ENCODE assay signal across 18 cellular contexts in genomic region chr11:86812981-86813380, GRCh38. TPM values are rescaled to one million over a fixed set of nuclear protein-coding genes. Genes with fewer than 3 reads are reported as not detected.
A peak's percentile ranks its signal among the peaks of the same experiment; 100 is the strongest.
DNase-seq lines count a peak whose midpoint lies in the region; ATAC-seq and TF ChIP-seq lines count a peak whose summit lies in the region.
"Had no signal": no experiment of that assay in that cellular context is flagged by ENCODE, and none has a peak within 500 bp of the region (broad histone marks: within the 10 kb centered on the region; RNA-seq: fewer than 3 reads in every experiment).

No MANE protein-coding gene starts in this region.

- peak overlapping the region; percentile 9 for H3K18ac ChIP-seq in mesendoderm (ENCODE audit: low read length)

- DNase-seq in mesendoderm: no peak
- DNase-seq in DMS79 (lab: John Stamatoyannopoulos, UW): no peak
- DNase-seq in GM03348 (ENCODE audit: low spot score): no peak
- no peak for DNase-seq in CD14-positive monocyte (ENCODE audit: low spot score)
- no peak for DNase-seq in left lung
- DNase-seq: activated CD4-positive, alpha-beta T cell treated with anti-CD3 and anti-CD28 coated beads for 48 hours; activated T-cell treated with anti-CD3 and anti-CD28 coated beads, Interleukin-2, amount 50 U/mL, for 1 hour; brain microvascular endothelial cell; CD8-positive, alpha-beta memory T cell; NCI-H187 treated with DMSO at 0.1 percent for 48 hours; posterior cingulate gyrus; stimulated activated naive CD4-positive, alpha-beta T cell; T1000 had no signal

- H3K9ac ChIP-seq in mesendoderm (ENCODE audit: low read length): no peak overlapping the region

- TF ChIP-seq CTCF in CD14-positive monocyte (IDR thresholded peaks at IDR 0.05): no peak
- no peak for TF ChIP-seq CTCF in left lung (IDR thresholded peaks at IDR 0.05)

- no peaks in the 10 kb centered on the region for H3K27me3 ChIP-seq in ACC112 (ENCODE audit: insufficient read depth, low read length)
- no peaks in the 10 kb centered on the region for H3K27me3 ChIP-seq in mesendoderm (ENCODE audit: insufficient read depth, low read length, poor library complexity)
- H3K27me3 ChIP-seq in left lung: no peaks in the 10 kb centered on the region
- H3K27me3 ChIP-seq: brain microvascular endothelial cell had no signal

- no peak overlapping the region for H3K23ac ChIP-seq in mesendoderm (ENCODE audit: low read length)

- H3K9me3 ChIP-seq in left lung: no peaks in the 10 kb centered on the region

- peaks cover 82% of the 10 kb centered on the region for H3K79me2 ChIP-seq in ACC112 (ENCODE audit: control insufficient read depth, insufficient read depth, low read length, unreplicated experiment)
- no peaks in the 10 kb centered on the region for H3K79me2 ChIP-seq in mesendoderm (ENCODE audit: control insufficient read depth, insufficient read depth, low read length)

- H3K4me1 ChIP-seq in ACC112 (ENCODE audit: control insufficient read depth, insufficient read depth, low read length, unreplicated experiment): peaks cover 86% of the 10 kb centered on the region
- no peaks in the 10 kb centered on the region for H3K4me1 ChIP-seq in mesendoderm (ENCODE audit: control insufficient read depth, low read depth, low read length)
- peaks cover 0 to 2% of the 10 kb centered on the region in 2 donors for H3K4me1 ChIP-seq in left lung

- H3K4ac ChIP-seq in mesendoderm (ENCODE audit: low read depth, low read length): no peak overlapping the region

- no peak overlapping the region for H3K27ac Mint-ChIP-seq in CD14-positive monocyte
- H3K27ac Mint-ChIP-seq: activated naive CD8-positive, alpha-beta T cell; CD8-positive, alpha-beta memory T cell; dendritic cell treated with granulocyte-macrophage colony-stimulating factor and Interleukin-4, amounts not matched to agents 40 ng/mL and 50 ng/mL, for 4 days had no signal

- no peak overlapping the region for H3K4me3 Mint-ChIP-seq in CD14-positive monocyte
- H3K4me3 Mint-ChIP-seq: activated naive CD8-positive, alpha-beta T cell; CD8-positive, alpha-beta memory T cell; dendritic cell treated with granulocyte-macrophage colony-stimulating factor and Interleukin-4, amounts not matched to agents 40 ng/mL and 50 ng/mL, for 4 days had no signal

- H3K36me3 ChIP-seq in ACC112 (ENCODE audit: insufficient read depth, low read length) (peaks cover 28% of the 10 kb centered on the region), mesendoderm (ENCODE audit: control insufficient read depth, insufficient read depth, low read length) (no peaks in the 10 kb centered on the region), left lung (peaks cover 0 to 6% of the 10 kb centered on the region in 2 donors)

- no peaks in the 10 kb centered on the region for H3K4me1 Mint-ChIP-seq in CD14-positive monocyte
- H3K4me1 Mint-ChIP-seq: CD8-positive, alpha-beta memory T cell had no signal

- H3K56ac ChIP-seq in mesendoderm (ENCODE audit: low read length): no peak overlapping the region

- ATAC-seq in GM19025 (IDR thresholded peaks at IDR 0.05; ENCODE audit: low read depth, unreplicated experiment): peak; percentile 79
- peak; percentile 76 for ATAC-seq in HG03442 (IDR thresholded peaks at IDR 0.05; ENCODE audit: unreplicated experiment)
- ATAC-seq in left lung: no peak

- no peak overlapping the region for H3K4me2 ChIP-seq in mesendoderm (ENCODE audit: low read length)

- H2AFZ ChIP-seq in ACC112 (ENCODE audit: low read length, unreplicated experiment): no peak overlapping the region

- no peak overlapping the region for H2BK120ac ChIP-seq in mesendoderm (ENCODE audit: low read depth, low read length)

- WGBS in mesendoderm (ENCODE audit: extremely low coverage, insufficient coverage, low lambda C conversion rate): no CpG with 5 or more reads among the region's 1 CpG

- no peak overlapping the region for H4K8ac ChIP-seq in mesendoderm (ENCODE audit: low read depth, low read length)

- intact Hi-C loops in CD14-positive monocyte (cut with micrococcal nuclease) (no loop called here), left lung (cut with DNase I) (loop anchor here in 1 of 2 donors (10.0 kb wide), 1 partner anchor 198 kb away; no protein-coding TSS in a partner anchor)

- H3K36me3 Mint-ChIP-seq in CD14-positive monocyte: no peaks in the 10 kb centered on the region
- H3K36me3 Mint-ChIP-seq: activated naive CD8-positive, alpha-beta T cell; CD8-positive, alpha-beta memory T cell had no signal

- peaks cover 4 to 6% (median 4%) of the 10 kb centered on the region in 3 donors for H3K27me3 Mint-ChIP-seq in CD14-positive monocyte (ENCODE audit: low read depth in 3 of 3)

- no peaks in the 10 kb centered on the region for H3K9me3 Mint-ChIP-seq in CD14-positive monocyte
- H3K9me3 Mint-ChIP-seq: CD8-positive, alpha-beta memory T cell; dendritic cell treated with granulocyte-macrophage colony-stimulating factor and Interleukin-4, amounts not matched to agents 40 ng/mL and 50 ng/mL, for 4 days had no signal

- H3K4me3 ChIP-seq in ACC112 (ENCODE audit: low read depth, low read length): no peak overlapping the region
- H3K4me3 ChIP-seq in mesendoderm (ENCODE audit: low read length): no peak overlapping the region
- no peak overlapping the region for H3K4me3 ChIP-seq in left lung

- no peak overlapping the region for H4K5ac ChIP-seq in mesendoderm (ENCODE audit: low read length)

- H3K79me1 ChIP-seq in mesendoderm (ENCODE audit: low read length): no peaks in the 10 kb centered on the region

- no peak overlapping the region for H2BK5ac ChIP-seq in mesendoderm (ENCODE audit: low read length)

- H2BK15ac ChIP-seq in mesendoderm (replicated peaks; ENCODE audit: low read depth): no peak overlapping the region

- H3K27ac ChIP-seq in ACC112 (ENCODE audit: low read depth, low read length) (peak overlapping the region; percentile 13; the same call in 1 of the 2 replicates), mesendoderm (ENCODE audit: low read depth, low read length) (no peak overlapping the region), left lung (no peak overlapping the region)
- H3K27ac ChIP-seq: brain microvascular endothelial cell had no signal

- no peak overlapping the region for H2AK5ac ChIP-seq in mesendoderm (ENCODE audit: low read length)

RNA-seq across cellular contexts. Expression of gene PRSS23, which starts 12.6 kb away (rescaled TPM):
- polyA plus RNA-seq in mesendoderm (2013, experiment 1 of 2): 3.9 TPM
- 4.1 TPM for polyA plus RNA-seq in mesendoderm (2013, experiment 2 of 2)
- under 1 TPM; 0.08 to 0.19 TPM for polyA plus RNA-seq in CD14-positive monocyte
- total RNA-seq in left lung: 100 to 1,000 TPM; 133 to 149 TPM
